Comparison of ENCODE assay signal across 8 cellular contexts in the genomic region with DNA sequence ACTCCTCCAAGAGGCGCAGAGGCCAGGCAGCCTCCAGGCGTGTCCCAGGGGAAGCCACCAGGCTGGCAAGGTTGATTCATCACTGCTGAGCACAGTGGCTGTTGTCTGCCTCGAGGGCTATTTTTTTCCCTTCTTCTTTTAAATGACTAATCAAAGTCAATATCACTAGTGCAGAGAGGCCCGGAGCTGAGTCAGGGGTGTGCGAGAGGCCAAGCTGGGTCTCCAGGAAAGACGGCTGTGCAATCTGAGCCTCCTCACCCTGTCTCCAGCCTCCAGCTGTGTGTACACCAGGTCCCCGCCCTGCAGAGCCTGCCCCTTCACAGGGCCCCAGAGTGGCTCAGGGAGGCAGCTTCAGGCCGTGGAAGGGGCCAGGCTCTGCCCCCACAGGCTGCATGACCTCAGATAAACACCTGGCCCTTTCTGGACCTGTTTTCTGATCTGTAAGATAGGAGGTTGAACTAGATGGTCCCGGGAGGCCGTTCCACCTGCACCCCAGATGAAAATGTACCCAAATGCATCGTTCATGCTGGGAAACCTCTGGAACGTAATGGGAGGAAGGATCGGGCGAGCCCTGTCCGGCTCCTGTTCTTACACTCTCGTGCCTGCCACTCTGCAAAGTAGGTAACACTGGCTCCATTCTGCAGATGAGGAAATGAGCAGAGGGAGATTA. TPM values are rescaled to one million over a fixed set of nuclear protein-coding genes. Genes with fewer than 3 reads are reported as not detected.
DNase-seq lines count a peak whose midpoint lies in the region; ATAC-seq, FAIRE-seq and TF ChIP-seq lines count a peak whose summit lies in the region.

No MANE protein-coding gene starts in this region.

- DNase-seq in AG09309 (ENCODE audit: low read depth) (peak; percentile 71), HFFc6 (peak; percentile 98), OCI-M1 (lab: John Stamatoyannopoulos, UW) (peak; percentile 89), GM12878 (ENCODE audit: low read depth, low spot score) (no peak), non-pigmented ciliary epithelial cell (ENCODE audit: low read depth) (peak; percentile 89), upper lobe of left lung (no peak)

- H3K79me2 ChIP-seq in GM12878 (ENCODE audit: control insufficient read depth, insufficient read depth, low read length) = no peaks in the 10 kb centered on the region

- TF ChIP-seq CTCF in AG09309 (IDR thresholded peaks at IDR 0.05; ENCODE audit: control insufficient read depth, insufficient read depth, low read depth, low read length, missing control alignments) (no peak), HFFc6 (IDR thresholded peaks at IDR 0.05) (no peak), GM12878 (IDR thresholded peaks at IDR 0.05 in 2 of 3, conservative IDR thresholded peaks at IDR 0.05 in 1 of 3; ENCODE audit: control insufficient read depth in 2 of 3, extremely low read depth in 1 of 3, insufficient read depth in 1 of 3, low read depth in 3 of 3, low read length in 3 of 3) (no peak), upper lobe of left lung (IDR thresholded peaks at IDR 0.05) (no peak)

- H3K27ac Mint-ChIP-seq in HFFc6 = peak overlapping the region; percentile 79

- ATAC-seq in GM12878 (peak; percentile 40), upper lobe of left lung (ENCODE audit: low FRiP score in 2 of 2) (no peak), GM19452 (IDR thresholded peaks at IDR 0.05; ENCODE audit: unreplicated experiment) (no peak), GM21526 (IDR thresholded peaks at IDR 0.05; ENCODE audit: low FRiP score, unreplicated experiment) (no peak)

- H3K4me1 ChIP-seq in GM12878 (ENCODE audit: control insufficient read depth, insufficient read depth, low read length) (peaks cover 12% of the 10 kb centered on the region), upper lobe of left lung (peaks cover 22 to 36% (median 29%) of the 10 kb centered on the region in 4 donors)

- RAD21 ChIA-PET in GM12878 (lab: Charles Lee; ENCODE audit: unreplicated experiment) = interaction anchor here (1.7 kb wide), 1 partner anchor 109 kb away, joined by 4 read pairs; no protein-coding TSS in a partner anchor

- POLR2A ChIA-PET in GM12878 (lab: Charles Lee) = no interaction called here

- SMC1A ChIA-PET in GM12878 (lab: Charles Lee; ENCODE audit: uncharacterized antibody, unreplicated experiment) = interaction anchor here (0.7 kb wide), 1 partner anchor 263 kb away, joined by 3 read pairs; no protein-coding TSS in a partner anchor

- intact Hi-C loops in GM12878 (cut with micrococcal nuclease; ENCODE audit: unreplicated experiment) = no loop called here

- H4K20me1 ChIP-seq in GM12878 (ENCODE audit: control insufficient read depth, insufficient read depth) = 0 out of 2 replicates have a peak, but pooled peaks cover 4% of the 10 kb centered on the region

- H2AFZ ChIP-seq in GM12878 (ENCODE audit: control insufficient read depth, low read depth, low read length) = no peak overlapping the region

- no peak for TF ChIP-seq RAD21 in GM12878 (IDR thresholded peaks at IDR 0.05; ENCODE audit: insufficient read depth, low read depth, low read length)

- peak overlapping the region; percentile 60 for H3K4me3 Mint-ChIP-seq in HFFc6

- H3K27ac ChIP-seq in GM12878 (ENCODE audit: control insufficient read depth, insufficient read depth) (no peak overlapping the region), upper lobe of left lung (no peak overlapping the region)

- peaks cover 7% of the 10 kb centered on the region for H3K36me3 Mint-ChIP-seq in HFFc6 (ENCODE audit: low read depth)

- BruUV-seq in GM12878 (replicated peaks; lab: Mats Ljungman, UMichigan) = no TSS peak

- FAIRE-seq in GM12878 (lab: Jason Lieb, UNC) = no peak

- no peak overlapping the region for H3K9ac ChIP-seq in GM12878 (ENCODE audit: control insufficient read depth, insufficient read depth, low read length)

- H3K27me3 ChIP-seq in GM12878 (replicated peaks in 1 of 2; ENCODE audit: control insufficient read depth in 2 of 2, insufficient read depth in 2 of 2, low read length in 1 of 2) = no peaks in the 10 kb centered on the region
- no peaks in the 10 kb centered on the region for H3K27me3 ChIP-seq in upper lobe of left lung

- H3K27me3 Mint-ChIP-seq in HFFc6 (ENCODE audit: insufficient read depth) = peaks cover 2% of the 10 kb centered on the region

- no peak overlapping the region for H3K4me2 ChIP-seq in GM12878 (ENCODE audit: control insufficient read depth, insufficient read depth)

- H3K4me1 Mint-ChIP-seq in HFFc6 (ENCODE audit: low read depth) = peaks cover 50% of the 10 kb centered on the region

- in situ Hi-C loops in GM12878 (cut with MboI) = no loop called here

- CTCF ChIA-PET in GM12878 (lab: Yijun Ruan, JAX) = interaction anchor here (0.7 kb wide), 1 partner anchor 30 kb away, joined by 3 read pairs; no protein-coding TSS in a partner anchor

- H3K4me3 ChIP-seq in AG09309 (ENCODE audit: control insufficient read depth, low read depth, low read length) = no peak overlapping the region
- H3K4me3 ChIP-seq in GM12878 = no peak overlapping the region
- no peak overlapping the region for H3K4me3 ChIP-seq in upper lobe of left lung

- TF ChIP-seq EP300 in GM12878 (IDR thresholded peaks at IDR 0.05; ENCODE audit: borderline replicate concordance in 1 of 2, control insufficient read depth in 1 of 2, low read depth in 2 of 2, low read length in 2 of 2) (no peak), upper lobe of left lung (IDR thresholded peaks at IDR 0.05) (no peak)

- TF ChIP-seq POLR2A in GM12878 (IDR thresholded peaks at IDR 0.05; ENCODE audit: low read depth, low read length) = no peak
- TF ChIP-seq POLR2A in upper lobe of left lung (IDR thresholded peaks at IDR 0.05) = no peak

- H3K9me3 ChIP-seq in GM12878 (replicated peaks; ENCODE audit: control insufficient read depth, insufficient read depth, low read length) (no peaks in the 10 kb centered on the region), upper lobe of left lung (no peaks in the 10 kb centered on the region)

- H3K9me3 Mint-ChIP-seq in HFFc6 = no peaks in the 10 kb centered on the region

- 31% methylated on average over 16 of the region's 16 CpGs for WGBS in GM12878 (ENCODE audit: insufficient coverage, insufficient replicate concordance, low lambda C conversion rate, missing lambda C conversion rate)
- WGBS in upper lobe of left lung, 2 donors = 65 to 66% methylated on average over 14 to 16 of the region's 16 CpGs

- H3K36me3 ChIP-seq in GM12878 (ENCODE audit: control insufficient read depth in 2 of 2, insufficient read depth in 2 of 2, low read length in 1 of 2) (no peaks in the 10 kb centered on the region), upper lobe of left lung (no peaks in the 10 kb centered on the region)

RNA-seq across cellular contexts. Expression of a gene that starts 3.7 kb away (rescaled TPM):
- total RNA-seq in HFFc6 (2021; fragmentation: NEBNext Ultra II Directional; extraction: Animal tissue kit (Norgen Biotek cat#: 25700)) = 10 to 100 TPM in 5 of 6 experiments, 1 to 10 TPM in 1; 9.6 to 14.7 (median 12.2) TPM
- total RNA-seq in GM12878 (2013; cell fraction: nucleolus; rRNA removed) = 13.9 and 20.9 TPM in 2 replicates
- total RNA-seq in GM12878 (2014; rRNA removed) (1.9 and 2.6 TPM in 2 replicates), GM12878 (2014; rRNA removed; fragmentation: Illumina TruSeq; extraction: Trizol) (1.6 and 2.6 TPM in 2 replicates), GM12878 (2021) (3.1 and 3.9 TPM in 2 replicates), upper lobe of left lung (10 to 100 TPM in 2 of 6 donors, 1 to 10 TPM in 4; 4.1 to 16.9 (median 5.9) TPM)
- 1.9 TPM for polyA plus RNA-seq in GM12878 (2011; ENCODE audit: low read depth)
- polyA plus RNA-seq in GM12878 (2011; rRNA removed) (1.4 and 2.4 TPM in 2 replicates), GM12878 (2014; fragmentation: Illumina TruSeq; extraction: Trizol) (1.9 and 3.1 TPM in 2 replicates), GM12878 (2014; fragmentation: Nextera tagmentation; extraction: Ambion mirVana) (under 1 TPM; 0.15 to 0.21 TPM), GM12878 (2014; rRNA removed) (5.2 and 5.3 TPM in 2 replicates), GM12878 (2016; fragmentation: Nextera tagmentation; extraction: Ambion mirVana) (1 to 10 TPM; 1.7 to 1.8 TPM)
- 3.3 and 3.8 TPM in 2 replicates for polyA plus RNA-seq in GM12878 (2011; cell fraction: cytosol; rRNA removed)
- 30.5 and 34.2 TPM in 2 replicates for polyA plus RNA-seq in GM12878 (2011; cell fraction: nucleus; rRNA removed)
- 3.8 and 4.4 TPM in 2 replicates for polyA plus RNA-seq in GM12878 (2012)
- 1.9 and 2.7 TPM in 2 replicates for polyA minus RNA-seq in GM12878 (2011; rRNA and poly(A)+ RNA removed)
- 0.62 and 1.7 TPM in 2 replicates for polyA minus RNA-seq in GM12878 (2011; cell fraction: cytosol; rRNA and poly(A)+ RNA removed)
- 5.4 and 6.5 TPM in 2 replicates for polyA minus RNA-seq in GM12878 (2011; cell fraction: nucleus; rRNA and poly(A)+ RNA removed)

RNA-seq across cellular contexts. Expression of a gene that starts 22.8 kb away (rescaled TPM):
- 10 to 100 TPM; 10.3 to 18.6 (median 16.8) TPM for total RNA-seq in HFFc6 (2021; fragmentation: NEBNext Ultra II Directional; extraction: Animal tissue kit (Norgen Biotek cat#: 25700))
- total RNA-seq in GM12878 (2013; cell fraction: nucleolus; rRNA removed) = 5.0 and 6.2 TPM in 2 replicates
- total RNA-seq in GM12878 (2014; rRNA removed) (16.9 and 22.1 TPM in 2 replicates), GM12878 (2014; rRNA removed; fragmentation: Illumina TruSeq; extraction: Trizol) (6.3 and 8.6 TPM in 2 replicates), GM12878 (2021) (11.6 and 14.6 TPM in 2 replicates), upper lobe of left lung (10 to 100 TPM; 13.6 to 35.3 (median 28.2) TPM)
- polyA plus RNA-seq in GM12878 (2011; ENCODE audit: low read depth) = 2.3 TPM
- polyA plus RNA-seq in GM12878 (2011; rRNA removed) (2.8 and 6.0 TPM in 2 replicates), GM12878 (2014; fragmentation: Illumina TruSeq; extraction: Trizol) (5.6 and 8.3 TPM in 2 replicates), GM12878 (2014; fragmentation: Nextera tagmentation; extraction: Ambion mirVana) (1 to 10 TPM; 2.8 to 5.6 TPM), GM12878 (2014; rRNA removed) (17.7 and 23.4 TPM in 2 replicates), GM12878 (2016; fragmentation: Nextera tagmentation; extraction: Ambion mirVana) (10 to 100 TPM; 22.7 to 24.8 TPM)
- 8.6 and 10.1 TPM in 2 replicates for polyA plus RNA-seq in GM12878 (2011; cell fraction: cytosol; rRNA removed)
- 5.8 and 7.1 TPM in 2 replicates for polyA plus RNA-seq in GM12878 (2011; cell fraction: nucleus; rRNA removed)
- 4.9 and 6.6 TPM in 2 replicates for polyA plus RNA-seq in GM12878 (2012)
- polyA minus RNA-seq in GM12878 (2011; rRNA and poly(A)+ RNA removed) = 3.6 and 6.4 TPM in 2 replicates
- polyA minus RNA-seq in GM12878 (2011; cell fraction: cytosol; rRNA and poly(A)+ RNA removed) = 3.6 and 3.9 TPM in 2 replicates
- polyA minus RNA-seq in GM12878 (2011; cell fraction: nucleus; rRNA and poly(A)+ RNA removed) = 10.5 and 16.5 TPM in 2 replicates

RNA-seq across cellular contexts. Expression of a gene that starts 32.4 kb away (rescaled TPM):
- total RNA-seq in HFFc6 (2021; fragmentation: NEBNext Ultra II Directional; extraction: Animal tissue kit (Norgen Biotek cat#: 25700)) = 10 to 100 TPM; 70.1 to 91.4 (median 83.4) TPM
- 28.4 and 29.4 TPM in 2 replicates for total RNA-seq in GM12878 (2013; cell fraction: nucleolus; rRNA removed)
- 75.3 and 82.9 TPM in 2 replicates for total RNA-seq in GM12878 (2014; rRNA removed)
- total RNA-seq in GM12878 (2014; rRNA removed; fragmentation: Illumina TruSeq; extraction: Trizol) = 69.8 and 71.1 TPM in 2 replicates
- 73.7 and 84.9 TPM in 2 replicates for total RNA-seq in GM12878 (2021)
- polyA plus RNA-seq in GM12878 (2011; ENCODE audit: low read depth) = 44.4 TPM
- 98.5 and 114 TPM in 2 replicates for polyA plus RNA-seq in GM12878 (2011; rRNA removed)
- polyA plus RNA-seq in GM12878 (2011; cell fraction: cytosol; rRNA removed) = 138 and 180 TPM in 2 replicates
- 67.4 and 98.6 TPM in 2 replicates for polyA plus RNA-seq in GM12878 (2011; cell fraction: nucleus; rRNA removed)
- polyA plus RNA-seq in GM12878 (2012) = 55.5 and 68.2 TPM in 2 replicates
- 96.0 and 109 TPM in 2 replicates for polyA plus RNA-seq in GM12878 (2014; fragmentation: Illumina TruSeq; extraction: Trizol)
- 10 to 100 TPM; 36.4 to 89.9 TPM for polyA plus RNA-seq in GM12878 (2014; fragmentation: Nextera tagmentation; extraction: Ambion mirVana)
- 117 and 123 TPM in 2 replicates for polyA plus RNA-seq in GM12878 (2014; rRNA removed)
- polyA plus RNA-seq in GM12878 (2016; fragmentation: Nextera tagmentation; extraction: Ambion mirVana) = 100 to 1,000 TPM; 137 to 138 TPM
- 46.3 and 61.5 TPM in 2 replicates for polyA minus RNA-seq in GM12878 (2011; rRNA and poly(A)+ RNA removed)
- 14.4 and 26.0 TPM in 2 replicates for polyA minus RNA-seq in GM12878 (2011; cell fraction: cytosol; rRNA and poly(A)+ RNA removed)
- polyA minus RNA-seq in GM12878 (2011; cell fraction: nucleus; rRNA and poly(A)+ RNA removed) = 9.3 and 17.6 TPM in 2 replicates
- 10 to 100 TPM; 19.9 to 52.3 (median 48.8) TPM for total RNA-seq in upper lobe of left lung

RNA-seq across cellular contexts. Expression of a gene that starts 32.5 kb away (rescaled TPM):
- total RNA-seq in HFFc6 (2021; fragmentation: NEBNext Ultra II Directional; extraction: Animal tissue kit (Norgen Biotek cat#: 25700)) = 10 to 100 TPM; 17.8 to 20.6 (median 18.6) TPM
- total RNA-seq in GM12878 (2013; cell fraction: nucleolus; rRNA removed) = 7.9 and 8.3 TPM in 2 replicates
- 9.2 and 11.2 TPM in 2 replicates for total RNA-seq in GM12878 (2014; rRNA removed)
- 4.1 TPM in 2 replicates for total RNA-seq in GM12878 (2014; rRNA removed; fragmentation: Illumina TruSeq; extraction: Trizol)
- total RNA-seq in GM12878 (2021) = 13.4 and 13.5 TPM in 2 replicates
- polyA plus RNA-seq in GM12878 (2011; ENCODE audit: low read depth) = 2.6 TPM
- 4.1 and 4.5 TPM in 2 replicates for polyA plus RNA-seq in GM12878 (2011; rRNA removed)
- 7.1 and 9.8 TPM in 2 replicates for polyA plus RNA-seq in GM12878 (2011; cell fraction: cytosol; rRNA removed)
- 6.0 and 7.7 TPM in 2 replicates for polyA plus RNA-seq in GM12878 (2011; cell fraction: nucleus; rRNA removed)
- 8.0 and 8.6 TPM in 2 replicates for polyA plus RNA-seq in GM12878 (2012)
- 3.2 and 5.5 TPM in 2 replicates for polyA plus RNA-seq in GM12878 (2014; fragmentation: Illumina TruSeq; extraction: Trizol)
- 1 to 10 TPM; 2.1 to 3.5 TPM for polyA plus RNA-seq in GM12878 (2014; fragmentation: Nextera tagmentation; extraction: Ambion mirVana)
- 19.0 and 19.2 TPM in 2 replicates for polyA plus RNA-seq in GM12878 (2014; rRNA removed)
- polyA plus RNA-seq in GM12878 (2016; fragmentation: Nextera tagmentation; extraction: Ambion mirVana) = 10 to 100 TPM; 10.3 to 12.4 TPM
- polyA minus RNA-seq in GM12878 (2011; rRNA and poly(A)+ RNA removed) = 4.4 and 7.6 TPM in 2 replicates
- 2.4 and 2.8 TPM in 2 replicates for polyA minus RNA-seq in GM12878 (2011; cell fraction: cytosol; rRNA and poly(A)+ RNA removed)
- 6.2 and 11.5 TPM in 2 replicates for polyA minus RNA-seq in GM12878 (2011; cell fraction: nucleus; rRNA and poly(A)+ RNA removed)
- 10 to 100 TPM in 4 of 6 donors, 1 to 10 TPM in 2; 6.9 to 13.1 (median 10.3) TPM for total RNA-seq in upper lobe of left lung

RNA-seq across cellular contexts. Expression of a gene that starts 48.2 kb away (rescaled TPM):
- total RNA-seq in HFFc6 (2021; fragmentation: NEBNext Ultra II Directional; extraction: Animal tissue kit (Norgen Biotek cat#: 25700)) = 1 to 10 TPM; 2.4 to 3.1 (median 2.7) TPM
- 0.33 TPM in 1 of 2 replicates, not detected in the other for total RNA-seq in GM12878 (2013; cell fraction: nucleolus; rRNA removed)
- total RNA-seq in GM12878 (2014; rRNA removed) (0.11 and 0.27 TPM in 2 replicates), GM12878 (2014; rRNA removed; fragmentation: Illumina TruSeq; extraction: Trizol) (not detected in 2 replicates), GM12878 (2021) (0.21 and 0.27 TPM in 2 replicates), upper lobe of left lung (1 to 10 TPM; 1.0 to 4.3 (median 1.5) TPM)
- not detected for polyA plus RNA-seq in GM12878 (2011; ENCODE audit: low read depth)
- polyA plus RNA-seq in GM12878 (2011; rRNA removed) (0.14 and 0.45 TPM in 2 replicates), GM12878 (2014; fragmentation: Illumina TruSeq; extraction: Trizol) (not detected in 2 replicates), GM12878 (2014; fragmentation: Nextera tagmentation; extraction: Ambion mirVana) (not detected), GM12878 (2014; rRNA removed) (0.10 TPM in 1 of 2 replicates, not detected in the other), GM12878 (2016; fragmentation: Nextera tagmentation; extraction: Ambion mirVana) (not detected)
- polyA plus RNA-seq in GM12878 (2011; cell fraction: cytosol; rRNA removed) = 0.55 and 0.87 TPM in 2 replicates
- polyA plus RNA-seq in GM12878 (2011; cell fraction: nucleus; rRNA removed) = 0.35 and 0.67 TPM in 2 replicates
- 0.54 and 0.90 TPM in 2 replicates for polyA plus RNA-seq in GM12878 (2012)
- 0.21 TPM in 1 of 2 replicates, not detected in the other for polyA minus RNA-seq in GM12878 (2011; rRNA and poly(A)+ RNA removed)
- not detected in 2 replicates for polyA minus RNA-seq in GM12878 (2011; cell fraction: cytosol; rRNA and poly(A)+ RNA removed)
- polyA minus RNA-seq in GM12878 (2011; cell fraction: nucleus; rRNA and poly(A)+ RNA removed) = not detected in 2 replicates

Comparison
In these comparisons a context has a peak if more than half of its experiments do, and no peak if none do; other contexts are left out.
1. DNase-seq: peak in AG09309 (single experiment), HFFc6 (single experiment), OCI-M1 (single experiment) and non-pigmented ciliary epithelial cell (single experiment); none in GM12878 (single experiment) and upper lobe of left lung (0 of 2).